ENCODE assay signal across 1 cellular context in the genomic region with DNA sequence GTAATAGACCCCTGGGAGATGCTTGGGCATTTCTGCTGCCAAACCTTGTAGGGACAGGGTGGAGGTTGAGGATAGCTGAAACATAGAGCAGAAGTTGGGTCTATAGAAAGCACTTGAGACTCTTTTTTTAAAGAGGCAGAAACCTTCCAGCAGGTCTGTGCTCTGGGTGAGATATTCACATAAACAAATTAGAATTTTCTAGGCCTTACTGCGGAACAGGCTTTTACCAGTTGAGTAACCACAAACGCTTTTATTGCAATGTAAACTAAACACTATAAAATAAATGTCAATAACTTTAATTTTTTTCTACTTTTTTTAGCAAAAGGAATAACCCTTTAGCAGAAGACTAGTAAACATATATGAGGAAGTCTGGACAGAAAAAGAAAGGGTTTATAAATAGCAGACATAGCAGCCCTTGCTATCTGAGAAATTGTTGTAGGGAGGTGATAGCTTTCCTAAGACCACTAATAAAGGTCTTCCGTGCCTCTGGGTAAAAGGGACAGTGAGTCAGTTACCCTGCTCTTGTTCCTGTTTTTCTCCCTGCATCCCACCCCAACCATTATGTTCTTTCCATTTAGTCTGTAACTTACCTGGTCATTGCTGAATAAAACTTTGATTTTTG.
TF ChIP-seq lines count a peak whose summit lies in the region.

No MANE protein-coding gene starts in this region.

TF ChIP-seq in HEK293, 187 proteins besides CTCF, POLR2A, EP300 and RAD21 (continued from another document):
- TF ChIP-seq, protein P1, sequence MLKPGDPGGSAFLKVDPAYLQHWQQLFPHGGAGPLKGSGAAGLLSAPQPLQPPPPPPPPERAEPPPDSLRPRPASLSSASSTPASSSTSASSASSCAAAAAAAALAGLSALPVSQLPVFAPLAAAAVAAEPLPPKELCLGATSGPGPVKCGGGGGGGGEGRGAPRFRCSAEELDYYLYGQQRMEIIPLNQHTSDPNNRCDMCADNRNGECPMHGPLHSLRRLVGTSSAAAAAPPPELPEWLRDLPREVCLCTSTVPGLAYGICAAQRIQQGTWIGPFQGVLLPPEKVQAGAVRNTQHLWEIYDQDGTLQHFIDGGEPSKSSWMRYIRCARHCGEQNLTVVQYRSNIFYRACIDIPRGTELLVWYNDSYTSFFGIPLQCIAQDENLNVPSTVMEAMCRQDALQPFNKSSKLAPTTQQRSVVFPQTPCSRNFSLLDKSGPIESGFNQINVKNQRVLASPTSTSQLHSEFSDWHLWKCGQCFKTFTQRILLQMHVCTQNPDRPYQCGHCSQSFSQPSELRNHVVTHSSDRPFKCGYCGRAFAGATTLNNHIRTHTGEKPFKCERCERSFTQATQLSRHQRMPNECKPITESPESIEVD (tag by site-specific recombination; IDR thresholded peaks at IDR 0.05): peak; percentile 80
- TF ChIP-seq, protein P2, sequence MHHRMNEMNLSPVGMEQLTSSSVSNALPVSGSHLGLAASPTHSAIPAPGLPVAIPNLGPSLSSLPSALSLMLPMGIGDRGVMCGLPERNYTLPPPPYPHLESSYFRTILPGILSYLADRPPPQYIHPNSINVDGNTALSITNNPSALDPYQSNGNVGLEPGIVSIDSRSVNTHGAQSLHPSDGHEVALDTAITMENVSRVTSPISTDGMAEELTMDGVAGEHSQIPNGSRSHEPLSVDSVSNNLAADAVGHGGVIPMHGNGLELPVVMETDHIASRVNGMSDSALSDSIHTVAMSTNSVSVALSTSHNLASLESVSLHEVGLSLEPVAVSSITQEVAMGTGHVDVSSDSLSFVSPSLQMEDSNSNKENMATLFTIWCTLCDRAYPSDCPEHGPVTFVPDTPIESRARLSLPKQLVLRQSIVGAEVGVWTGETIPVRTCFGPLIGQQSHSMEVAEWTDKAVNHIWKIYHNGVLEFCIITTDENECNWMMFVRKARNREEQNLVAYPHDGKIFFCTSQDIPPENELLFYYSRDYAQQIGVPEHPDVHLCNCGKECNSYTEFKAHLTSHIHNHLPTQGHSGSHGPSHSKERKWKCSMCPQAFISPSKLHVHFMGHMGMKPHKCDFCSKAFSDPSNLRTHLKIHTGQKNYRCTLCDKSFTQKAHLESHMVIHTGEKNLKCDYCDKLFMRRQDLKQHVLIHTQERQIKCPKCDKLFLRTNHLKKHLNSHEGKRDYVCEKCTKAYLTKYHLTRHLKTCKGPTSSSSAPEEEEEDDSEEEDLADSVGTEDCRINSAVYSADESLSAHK (tag by site-specific recombination; IDR thresholded peaks at IDR 0.05): peak; percentile 21; the same call in 1 of the 2 replicates
- TF ChIP-seq, protein P3, sequence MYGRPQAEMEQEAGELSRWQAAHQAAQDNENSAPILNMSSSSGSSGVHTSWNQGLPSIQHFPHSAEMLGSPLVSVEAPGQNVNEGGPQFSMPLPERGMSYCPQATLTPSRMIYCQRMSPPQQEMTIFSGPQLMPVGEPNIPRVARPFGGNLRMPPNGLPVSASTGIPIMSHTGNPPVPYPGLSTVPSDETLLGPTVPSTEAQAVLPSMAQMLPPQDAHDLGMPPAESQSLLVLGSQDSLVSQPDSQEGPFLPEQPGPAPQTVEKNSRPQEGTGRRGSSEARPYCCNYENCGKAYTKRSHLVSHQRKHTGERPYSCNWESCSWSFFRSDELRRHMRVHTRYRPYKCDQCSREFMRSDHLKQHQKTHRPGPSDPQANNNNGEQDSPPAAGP (tag by site-specific recombination; IDR thresholded peaks at IDR 0.05): no peak
- no peak for TF ChIP-seq ZNF473 (tag by site-specific recombination; IDR thresholded peaks at IDR 0.05)
- TF ChIP-seq FEZF1 (tag by site-specific recombination; IDR thresholded peaks at IDR 0.05): peak; percentile 34
